ENCODE assay signal across 10 cellular contexts in genomic region chr2:86017901-86018896, GRCh38.
DNase-seq lines count a peak whose midpoint lies in the region; ATAC-seq, FAIRE-seq and TF ChIP-seq lines count a peak whose summit lies in the region.
"Had no signal": no experiment of that assay in that cellular context is flagged by ENCODE, and none has a peak within 500 bp of the region (broad histone marks: within the 10 kb centered on the region; RNA-seq: fewer than 3 reads in every experiment).

No MANE protein-coding gene starts in this region.

- no peak overlapping the region for H4K8ac ChIP-seq in trophoblast cell (ENCODE audit: low read depth, low read length)

- no peaks in the 10 kb centered on the region for H3K36me3 ChIP-seq in CD8-positive, alpha-beta memory T cell (ENCODE audit: insufficient read depth, low read length)
- H3K36me3 ChIP-seq in endothelial cell of umbilical vein (ENCODE audit: control insufficient read depth in 2 of 2, extremely low read depth in 1 of 2, insufficient read depth in 2 of 2, low read length in 2 of 2) (no peaks in the 10 kb centered on the region), trophoblast cell (ENCODE audit: control insufficient read depth in 1 of 2, insufficient read depth in 2 of 2, low read length in 2 of 2) (no peaks in the 10 kb centered on the region), small intestine (ENCODE audit: control insufficient read depth in 2 of 2, insufficient read depth in 2 of 2, low read length in 2 of 2) (no peaks in the 10 kb centered on the region)

- H4K91ac ChIP-seq in trophoblast cell (ENCODE audit: low read depth, low read length), result no peak overlapping the region

- no peak overlapping the region for H3K23ac ChIP-seq in trophoblast cell (ENCODE audit: low read length)

- H3K9me3 Mint-ChIP-seq in CD8-positive, alpha-beta memory T cell, result peaks cover 0 to 4% (median 0%) of the 10 kb centered on the region in 5 donors

- CTCF ChIA-PET in CD8-positive, alpha-beta memory T cell (lab: Charles Lee), result no interaction called here
- CTCF ChIA-PET in endothelial cell of umbilical vein (lab: Charles Lee), result interaction anchor here (0.7 to 1.3 kb wide), 3 partner anchors 18 to 191 kb away, joined by 3 to 6 read pairs (median 4); no protein-coding TSS in a partner anchor

- no peaks in the 10 kb centered on the region for H4K20me1 ChIP-seq in endothelial cell of umbilical vein (replicated peaks; ENCODE audit: control insufficient read depth, extremely low read depth, insufficient read depth, low read length)

- TF ChIP-seq CTCF in endothelial cell of umbilical vein (IDR thresholded peaks at IDR 0.05; ENCODE audit: extremely low read depth in 1 of 2, insufficient read depth in 1 of 2, low read depth in 1 of 2, low read length in 2 of 2), result no peak

- H2BK5ac ChIP-seq in trophoblast cell (ENCODE audit: low read depth, low read length, poor library complexity), result no peak overlapping the region

- H3K27me3 Mint-ChIP-seq in CD8-positive, alpha-beta memory T cell, result peaks cover 0 to 2% of the 10 kb centered on the region in 2 donors
- H3K27me3 Mint-ChIP-seq: T-cell had no signal

- H2AK5ac ChIP-seq in trophoblast cell (ENCODE audit: low read length), result no peak overlapping the region

- H2BK120ac ChIP-seq in trophoblast cell (ENCODE audit: insufficient read depth, low read length, poor library complexity), result no peak overlapping the region

- no peak overlapping the region for H3K4me3 Mint-ChIP-seq in CD8-positive, alpha-beta memory T cell

- peak; percentile 55 for FAIRE-seq in endothelial cell of umbilical vein (lab: Jason Lieb, UNC)
- FAIRE-seq in small intestine (lab: Jason Lieb, UNC), result no peak

- H3K9me3 ChIP-seq in CD8-positive, alpha-beta memory T cell (ENCODE audit: low read length), result no peaks in the 10 kb centered on the region
- H3K9me3 ChIP-seq in endothelial cell of umbilical vein (replicated peaks; ENCODE audit: control insufficient read depth, insufficient read depth, low read length) (no peaks in the 10 kb centered on the region), trophoblast cell (ENCODE audit: insufficient read depth, low read depth, low read length) (peaks cover 11% of the 10 kb centered on the region), small intestine (ENCODE audit: control insufficient read depth, low read depth) (no peaks in the 10 kb centered on the region)

- no peak overlapping the region for H3K4me3 ChIP-seq in CD8-positive, alpha-beta memory T cell (ENCODE audit: low read length)
- H3K4me3 ChIP-seq in endothelial cell of umbilical vein (replicated peaks in 1 of 3; ENCODE audit: insufficient read depth in 1 of 3, low read depth in 1 of 3, low read length in 3 of 3), result no peak overlapping the region
- H3K4me3 ChIP-seq in trophoblast cell (ENCODE audit: low read depth, low read length), result no peak overlapping the region
- no peak overlapping the region for H3K4me3 ChIP-seq in small intestine (ENCODE audit: low read depth in 1 of 2, low read length in 2 of 2)

- DNase-seq in CD8-positive, alpha-beta memory T cell, result peak in 1 of 5 donors; percentile 46
- DNase-seq in M059J (ENCODE audit: low read depth), result peak; percentile 49
- peak; percentile 66 for DNase-seq in endothelial cell of umbilical vein (ENCODE audit: low read depth, low spot score)
- peak; percentile 46 to 62 for DNase-seq in trophoblast cell
- DNase-seq in midbrain (lab: John Stamatoyannopoulos, UW), result no peak
- no peak for DNase-seq in occipital lobe (lab: John Stamatoyannopoulos, UW)
- DNase-seq in small intestine, result no peak
- DNase-seq: GDM1 had no signal

- dilution Hi-C loops in endothelial cell of umbilical vein (cut with MboI; ENCODE audit: extremely low pct_ligation_motif_present, low sequenced_read_pairs), result no loop called here

- POLR2A ChIA-PET in CD8-positive, alpha-beta memory T cell (lab: Charles Lee), result interaction anchor here (0.6 to 0.9 kb wide), 2 partner anchors 8 to 18 kb away, joined by 3 read pairs; no protein-coding TSS in a partner anchor
- POLR2A ChIA-PET in endothelial cell of umbilical vein (lab: Charles Lee), result no interaction called here

- intact Hi-C loops in endothelial cell of umbilical vein (cut with micrococcal nuclease), result no loop called here

- H4K12ac ChIP-seq in trophoblast cell (ENCODE audit: low read depth, low read length), result no peak overlapping the region

- no peaks in the 10 kb centered on the region for H3K79me1 ChIP-seq in trophoblast cell (ENCODE audit: low read length)

- no peak overlapping the region for H3K14ac ChIP-seq in trophoblast cell (ENCODE audit: low read length)

- H3K79me2 ChIP-seq in endothelial cell of umbilical vein (ENCODE audit: control insufficient read depth, insufficient read depth, low read length) (no peaks in the 10 kb centered on the region), trophoblast cell (ENCODE audit: control insufficient read depth, insufficient read depth, low read length, poor library complexity) (no peaks in the 10 kb centered on the region)

- no CpG with 5 or more reads among the region's 22 CpGs for WGBS in trophoblast cell (ENCODE audit: extremely low coverage, insufficient coverage, insufficient read length)
- 76 to 81% (median 80%) methylated on average over 22 of the region's 22 CpGs for WGBS in small intestine, 3 donors

- H2AFZ ChIP-seq in endothelial cell of umbilical vein (ENCODE audit: low read depth, low read length) (no peak overlapping the region), trophoblast cell (ENCODE audit: insufficient read depth, low read length, poor library complexity) (no peak overlapping the region)

- no peaks in the 10 kb centered on the region for H3K27me3 ChIP-seq in CD8-positive, alpha-beta memory T cell (ENCODE audit: insufficient read depth, low read length, poor library complexity, severe bottlenecking)
- no peaks in the 10 kb centered on the region for H3K27me3 ChIP-seq in endothelial cell of umbilical vein (ENCODE audit: control insufficient read depth in 2 of 2, insufficient read depth in 2 of 2, low read length in 2 of 2)
- no peaks in the 10 kb centered on the region for H3K27me3 ChIP-seq in trophoblast cell (ENCODE audit: insufficient read depth, low read length)
- H3K27me3 ChIP-seq in small intestine (ENCODE audit: control insufficient read depth in 2 of 2, insufficient read depth in 2 of 2, low read length in 2 of 2), result no peaks in the 10 kb centered on the region

- peak overlapping the region in 7 of 8 donors; percentile 82 to 95 (median 94) for H3K27ac Mint-ChIP-seq in CD8-positive, alpha-beta memory T cell

- H3K4me1 ChIP-seq in CD8-positive, alpha-beta memory T cell (ENCODE audit: insufficient read depth, low read length), result peaks cover 16% of the 10 kb centered on the region
- peaks cover 15% of the 10 kb centered on the region for H3K4me1 ChIP-seq in endothelial cell of umbilical vein (ENCODE audit: control insufficient read depth, extremely low read depth, insufficient read depth, low read length)
- no peaks in the 10 kb centered on the region for H3K4me1 ChIP-seq in trophoblast cell (ENCODE audit: control insufficient read depth in 1 of 2, insufficient read depth in 2 of 2, low read length in 2 of 2)
- no peaks in the 10 kb centered on the region for H3K4me1 ChIP-seq in small intestine (ENCODE audit: control insufficient read depth in 2 of 2, insufficient read depth in 1 of 2, low read depth in 1 of 2, low read length in 1 of 2)

- H3K9me1 ChIP-seq in endothelial cell of umbilical vein (replicated peaks; ENCODE audit: control insufficient read depth, extremely low read depth, insufficient read depth, low read length), result no peaks in the 10 kb centered on the region

- no peak overlapping the region for H3K27ac ChIP-seq in CD8-positive, alpha-beta memory T cell (ENCODE audit: low read depth, low read length)
- H3K27ac ChIP-seq in endothelial cell of umbilical vein (ENCODE audit: insufficient read depth, low read depth, low read length) (no peak overlapping the region), trophoblast cell (ENCODE audit: low read depth, low read length) (no peak overlapping the region), small intestine (ENCODE audit: low read depth in 1 of 2, low read length in 1 of 2) (no peak overlapping the region)

- peaks cover 10 to 18% (median 11%) of the 10 kb centered on the region in 3 donors for H3K4me1 Mint-ChIP-seq in CD8-positive, alpha-beta memory T cell

- no TSS peak for BruUV-seq in endothelial cell of umbilical vein (replicated peaks; lab: Mats Ljungman, UMichigan)

- H3K9ac ChIP-seq in endothelial cell of umbilical vein (replicated peaks; ENCODE audit: extremely low read depth, insufficient read depth, low read length) (no peak overlapping the region), trophoblast cell (ENCODE audit: low read length) (no peak overlapping the region)

- no peak for ATAC-seq in GM21576 (IDR thresholded peaks at IDR 0.05; ENCODE audit: unreplicated experiment)

- peaks cover 0 to 10% (median 5%) of the 10 kb centered on the region in 3 donors for H3K36me3 Mint-ChIP-seq in CD8-positive, alpha-beta memory T cell

- no peak overlapping the region for H3K4ac ChIP-seq in trophoblast cell (ENCODE audit: low read depth, low read length)

- no peak overlapping the region for H3K4me2 ChIP-seq in endothelial cell of umbilical vein (ENCODE audit: insufficient read depth, low read length)
- H3K4me2 ChIP-seq in trophoblast cell (ENCODE audit: low read length), result no peak overlapping the region

- H2BK12ac ChIP-seq in trophoblast cell (ENCODE audit: low read length), result no peak overlapping the region

- TF ChIP-seq POLR2A in endothelial cell of umbilical vein (IDR thresholded peaks at IDR 0.05; ENCODE audit: low read depth, low read length), result no peak

- no peak overlapping the region for H3K18ac ChIP-seq in trophoblast cell (ENCODE audit: low read length)

TF ChIP-seq in endothelial cell of umbilical vein, 7 proteins besides CTCF, POLR2A, EP300 and RAD21:
- TF ChIP-seq FOS (IDR thresholded peaks at IDR 0.05; ENCODE audit: borderline replicate concordance, insufficient read depth, low read length) (peak; percentile 35), POLR2AphosphoS5 (IDR thresholded peaks at IDR 0.05; ENCODE audit: insufficient read depth, low read depth, low read length) (peak; percentile 64), MYC (IDR thresholded peaks at IDR 0.05; ENCODE audit: low read depth, low read length) (no peak)

Comparison
In these comparisons a context has a peak if more than half of its experiments do, and no peak if none do; other contexts are left out.
1. DNase-seq: peak in M059J (single experiment), endothelial cell of umbilical vein (single experiment) and trophoblast cell (2 of 2); none in midbrain (single experiment), occipital lobe (single experiment) and small intestine (single experiment).